Comparison of ENCODE assay signal across 10 cellular contexts in genomic region chr2:79855264-79856006, GRCh38.
DNase-seq lines count a peak whose midpoint lies in the region; ATAC-seq and TF ChIP-seq lines count a peak whose summit lies in the region.
"Had no signal": no experiment of that assay in that cellular context is flagged by ENCODE, and none has a peak within 500 bp of the region (broad histone marks: within the 10 kb centered on the region; RNA-seq: fewer than 3 reads in every experiment).

No MANE protein-coding gene starts in this region.

- H3K9me3 Mint-ChIP-seq in CD8-positive, alpha-beta T cell, result peaks cover 2% of the 10 kb centered on the region

- H3K4me1 Mint-ChIP-seq in CD8-positive, alpha-beta T cell (ENCODE audit: low read depth), result no peaks in the 10 kb centered on the region

- no peak overlapping the region for H3K4me3 Mint-ChIP-seq in CD8-positive, alpha-beta T cell

- H3K27ac ChIP-seq in CD8-positive, alpha-beta T cell (ENCODE audit: low read depth, low read length), result no peak overlapping the region

- DNase-seq in GM04503 (ENCODE audit: low read depth) (peak; percentile 3), NCI-H526 treated with DMSO at 0.1 percent for 48 hours (lab: John Stamatoyannopoulos, UW) (peak; percentile 65), fibroblast of mammary gland (ENCODE audit: low read depth) (peak; percentile 7), renal cortical epithelial cell (ENCODE audit: low read depth) (peak; percentile 4), NCI-H187 treated with DMSO at 0.1 percent for 48 hours (lab: John Stamatoyannopoulos, UW) (no peak), NCI-H1694 (lab: John Stamatoyannopoulos, UW) (no peak)
- no peak for DNase-seq in CD8-positive, alpha-beta T cell
- DNase-seq: activated CD8-positive, alpha-beta memory T cell treated with anti-CD3 and anti-CD28 coated beads, Interleukin-2, amount 50 U/mL, for 48 hours; NCI-H2029 had no signal

- ATAC-seq in CD8-positive, alpha-beta T cell, result no peak
- ATAC-seq in GM19023 (IDR thresholded peaks at IDR 0.05; ENCODE audit: unreplicated experiment), result no peak

- no peaks in the 10 kb centered on the region for H3K27me3 ChIP-seq in CD8-positive, alpha-beta T cell (ENCODE audit: insufficient read depth, low read length)

- no peaks in the 10 kb centered on the region for H3K27me3 Mint-ChIP-seq in CD8-positive, alpha-beta T cell (ENCODE audit: low read depth)

- no peak overlapping the region for H3K27ac Mint-ChIP-seq in CD8-positive, alpha-beta T cell

- CTCF ChIA-PET in CD8-positive, alpha-beta T cell (lab: Charles Lee), result interaction anchor here (1.3 kb wide), 1 partner anchor 9 kb away, joined by 3 read pairs; no protein-coding TSS in a partner anchor

- no peaks in the 10 kb centered on the region for H3K4me1 ChIP-seq in CD8-positive, alpha-beta T cell (ENCODE audit: insufficient read depth, low read length)

- peak; percentile 35 for TF ChIP-seq CTCF in fibroblast of mammary gland (conservative IDR thresholded peaks at IDR 0.05; ENCODE audit: control insufficient read depth, insufficient read depth, low read depth, low read length)
- TF ChIP-seq CTCF in CD8-positive, alpha-beta T cell (IDR thresholded peaks at IDR 0.05), result no peak

- no peak overlapping the region for H3K4me3 ChIP-seq in fibroblast of mammary gland (ENCODE audit: control insufficient read depth, low read depth, low read length)
- H3K4me3 ChIP-seq in CD8-positive, alpha-beta T cell (ENCODE audit: low read depth, low read length), result no peak overlapping the region

- intact Hi-C loops in CD8-positive, alpha-beta T cell (cut with DNase I, micrococcal nuclease), result no loop called here

- POLR2A ChIA-PET in CD8-positive, alpha-beta T cell (lab: Charles Lee), result no interaction called here

- no peaks in the 10 kb centered on the region for H3K9me3 ChIP-seq in CD8-positive, alpha-beta T cell (ENCODE audit: low read length)

- H3K36me3 ChIP-seq in CD8-positive, alpha-beta T cell (ENCODE audit: insufficient read depth, low read length), result no peaks in the 10 kb centered on the region

- no peaks in the 10 kb centered on the region for H3K36me3 Mint-ChIP-seq in CD8-positive, alpha-beta T cell

Comparison
In these comparisons a context has a peak if more than half of its experiments do, and no peak if none do; other contexts are left out.
1. DNase-seq: peak in GM04503 (single experiment), NCI-H526 treated with DMSO at 0.1 percent for 48 hours (single experiment), fibroblast of mammary gland (single experiment) and renal cortical epithelial cell (single experiment); none in CD8-positive, alpha-beta T cell (0 of 7), NCI-H187 treated with DMSO at 0.1 percent for 48 hours (single experiment) and NCI-H1694 (single experiment).